1 cellular context compared by ENCODE assay signal in the genomic region with DNA sequence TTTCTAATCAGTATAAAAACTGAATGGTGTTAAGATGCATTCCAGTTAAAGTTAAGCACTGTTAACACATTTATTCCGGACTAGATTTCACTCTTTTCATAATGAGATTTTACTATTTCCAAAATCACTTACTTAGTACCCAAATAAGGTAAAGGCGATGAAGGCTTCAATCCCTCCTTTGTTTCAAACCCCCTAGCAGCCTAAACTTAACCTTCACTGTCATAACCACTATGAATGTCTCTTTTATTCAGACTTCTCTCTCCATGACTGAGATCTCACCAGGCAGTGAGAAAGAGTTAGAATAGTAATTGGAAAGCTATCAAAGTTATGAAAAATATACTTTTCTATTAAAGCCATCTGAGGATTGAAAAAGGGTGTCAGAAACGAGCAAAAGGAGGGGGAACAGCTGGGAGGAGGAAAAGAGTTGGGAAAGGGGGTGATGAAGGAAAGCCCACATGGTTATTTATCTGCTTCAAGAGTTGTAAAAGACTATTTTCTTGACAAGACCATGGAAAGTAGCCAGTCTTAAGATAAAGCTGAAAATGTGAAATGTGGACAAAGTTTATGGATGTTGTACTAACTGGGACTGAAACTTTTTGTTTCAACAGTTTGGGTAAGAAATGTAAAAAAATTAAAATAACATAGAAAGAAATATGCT.
TF ChIP-seq lines count a peak whose summit lies in the region.

No MANE protein-coding gene starts in this region.

TF ChIP-seq in SK-N-SH, 30 proteins besides CTCF, POLR2A, EP300 and RAD21 (continued from another document):
- TF ChIP-seq, protein P1, sequence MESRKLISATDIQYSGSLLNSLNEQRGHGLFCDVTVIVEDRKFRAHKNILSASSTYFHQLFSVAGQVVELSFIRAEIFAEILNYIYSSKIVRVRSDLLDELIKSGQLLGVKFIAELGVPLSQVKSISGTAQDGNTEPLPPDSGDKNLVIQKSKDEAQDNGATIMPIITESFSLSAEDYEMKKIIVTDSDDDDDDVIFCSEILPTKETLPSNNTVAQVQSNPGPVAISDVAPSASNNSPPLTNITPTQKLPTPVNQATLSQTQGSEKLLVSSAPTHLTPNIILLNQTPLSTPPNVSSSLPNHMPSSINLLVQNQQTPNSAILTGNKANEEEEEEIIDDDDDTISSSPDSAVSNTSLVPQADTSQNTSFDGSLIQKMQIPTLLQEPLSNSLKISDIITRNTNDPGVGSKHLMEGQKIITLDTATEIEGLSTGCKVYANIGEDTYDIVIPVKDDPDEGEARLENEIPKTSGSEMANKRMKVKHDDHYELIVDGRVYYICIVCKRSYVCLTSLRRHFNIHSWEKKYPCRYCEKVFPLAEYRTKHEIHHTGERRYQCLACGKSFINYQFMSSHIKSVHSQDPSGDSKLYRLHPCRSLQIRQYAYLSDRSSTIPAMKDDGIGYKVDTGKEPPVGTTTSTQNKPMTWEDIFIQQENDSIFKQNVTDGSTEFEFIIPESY (IDR thresholded peaks at IDR 0.05; ENCODE audit: borderline replicate concordance, low read depth): no peak
- TF ChIP-seq TEAD4 (IDR thresholded peaks at IDR 0.05; ENCODE audit: borderline replicate concordance, insufficient read depth) (no peak), MXI1 (IDR thresholded peaks at IDR 0.05; ENCODE audit: low read depth, low read length) (no peak), RFX5 (IDR thresholded peaks at IDR 0.05; ENCODE audit: low read length) (no peak), CHD2 (IDR thresholded peaks at IDR 0.05; ENCODE audit: low read length, partially characterized antibody) (no peak), NRF1 (IDR thresholded peaks at IDR 0.05; ENCODE audit: low read depth, low read length) (no peak), SIN3A (IDR thresholded peaks at IDR 0.05; ENCODE audit: borderline replicate concordance, low read depth, low read length) (no peak), JUND (IDR thresholded peaks at IDR 0.05) (no peak), FOXM1 (IDR thresholded peaks at IDR 0.05; ENCODE audit: low read depth) (no peak), TCF12 (IDR thresholded peaks at IDR 0.05) (no peak), MEF2A (IDR thresholded peaks at IDR 0.05; ENCODE audit: borderline replicate concordance, low read depth) (no peak)
- TF ChIP-seq, protein P2, sequence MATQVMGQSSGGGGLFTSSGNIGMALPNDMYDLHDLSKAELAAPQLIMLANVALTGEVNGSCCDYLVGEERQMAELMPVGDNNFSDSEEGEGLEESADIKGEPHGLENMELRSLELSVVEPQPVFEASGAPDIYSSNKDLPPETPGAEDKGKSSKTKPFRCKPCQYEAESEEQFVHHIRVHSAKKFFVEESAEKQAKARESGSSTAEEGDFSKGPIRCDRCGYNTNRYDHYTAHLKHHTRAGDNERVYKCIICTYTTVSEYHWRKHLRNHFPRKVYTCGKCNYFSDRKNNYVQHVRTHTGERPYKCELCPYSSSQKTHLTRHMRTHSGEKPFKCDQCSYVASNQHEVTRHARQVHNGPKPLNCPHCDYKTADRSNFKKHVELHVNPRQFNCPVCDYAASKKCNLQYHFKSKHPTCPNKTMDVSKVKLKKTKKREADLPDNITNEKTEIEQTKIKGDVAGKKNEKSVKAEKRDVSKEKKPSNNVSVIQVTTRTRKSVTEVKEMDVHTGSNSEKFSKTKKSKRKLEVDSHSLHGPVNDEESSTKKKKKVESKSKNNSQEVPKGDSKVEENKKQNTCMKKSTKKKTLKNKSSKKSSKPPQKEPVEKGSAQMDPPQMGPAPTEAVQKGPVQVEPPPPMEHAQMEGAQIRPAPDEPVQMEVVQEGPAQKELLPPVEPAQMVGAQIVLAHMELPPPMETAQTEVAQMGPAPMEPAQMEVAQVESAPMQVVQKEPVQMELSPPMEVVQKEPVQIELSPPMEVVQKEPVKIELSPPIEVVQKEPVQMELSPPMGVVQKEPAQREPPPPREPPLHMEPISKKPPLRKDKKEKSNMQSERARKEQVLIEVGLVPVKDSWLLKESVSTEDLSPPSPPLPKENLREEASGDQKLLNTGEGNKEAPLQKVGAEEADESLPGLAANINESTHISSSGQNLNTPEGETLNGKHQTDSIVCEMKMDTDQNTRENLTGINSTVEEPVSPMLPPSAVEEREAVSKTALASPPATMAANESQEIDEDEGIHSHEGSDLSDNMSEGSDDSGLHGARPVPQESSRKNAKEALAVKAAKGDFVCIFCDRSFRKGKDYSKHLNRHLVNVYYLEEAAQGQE (IDR thresholded peaks at IDR 0.05; ENCODE audit: low read depth, low read length): no peak
- TF ChIP-seq, protein P3, sequence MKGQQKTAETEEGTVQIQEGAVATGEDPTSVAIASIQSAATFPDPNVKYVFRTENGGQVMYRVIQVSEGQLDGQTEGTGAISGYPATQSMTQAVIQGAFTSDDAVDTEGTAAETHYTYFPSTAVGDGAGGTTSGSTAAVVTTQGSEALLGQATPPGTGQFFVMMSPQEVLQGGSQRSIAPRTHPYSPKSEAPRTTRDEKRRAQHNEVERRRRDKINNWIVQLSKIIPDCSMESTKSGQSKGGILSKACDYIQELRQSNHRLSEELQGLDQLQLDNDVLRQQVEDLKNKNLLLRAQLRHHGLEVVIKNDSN (IDR thresholded peaks at IDR 0.05; ENCODE audit: borderline replicate concordance, low read depth): no peak
- TF ChIP-seq, protein P4, sequence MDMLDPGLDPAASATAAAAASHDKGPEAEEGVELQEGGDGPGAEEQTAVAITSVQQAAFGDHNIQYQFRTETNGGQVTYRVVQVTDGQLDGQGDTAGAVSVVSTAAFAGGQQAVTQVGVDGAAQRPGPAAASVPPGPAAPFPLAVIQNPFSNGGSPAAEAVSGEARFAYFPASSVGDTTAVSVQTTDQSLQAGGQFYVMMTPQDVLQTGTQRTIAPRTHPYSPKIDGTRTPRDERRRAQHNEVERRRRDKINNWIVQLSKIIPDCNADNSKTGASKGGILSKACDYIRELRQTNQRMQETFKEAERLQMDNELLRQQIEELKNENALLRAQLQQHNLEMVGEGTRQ (IDR thresholded peaks at IDR 0.05; ENCODE audit: borderline replicate concordance, low read depth, low read length): no peak
